Comparison of ENCODE assay signal across 1 cellular context in genomic region chr11:63763506-63764200, GRCh38.
TF ChIP-seq lines count a peak whose summit lies in the region.

No MANE protein-coding gene starts in this region.

TF ChIP-seq in WTC11, 78 proteins besides CTCF, POLR2A, EP300 and RAD21 (continued from another document and continues in another):
- TF ChIP-seq JUN (CRISPR knock-in tag; IDR thresholded peaks at IDR 0.05) (peak; percentile 73), SOX15 (CRISPR knock-in tag; IDR thresholded peaks at IDR 0.05) (no peak), HMGA2 (CRISPR knock-in tag; IDR thresholded peaks at IDR 0.05) (no peak), FOXJ3 (CRISPR knock-in tag; IDR thresholded peaks at IDR 0.05; ENCODE audit: borderline replicate concordance) (no peak), ZNF512 (CRISPR knock-in tag; IDR thresholded peaks at IDR 0.05; ENCODE audit: borderline replicate concordance) (no peak), TCF7 (CRISPR knock-in tag; IDR thresholded peaks at IDR 0.05; ENCODE audit: low read depth) (no peak), OVOL2 (CRISPR knock-in tag; IDR thresholded peaks at IDR 0.05; ENCODE audit: borderline replicate concordance) (no peak), ZNF263 (CRISPR knock-in tag; IDR thresholded peaks at IDR 0.05; ENCODE audit: low read depth) (peak; percentile 90), ZMAT4 (CRISPR knock-in tag; IDR thresholded peaks at IDR 0.05) (peak; percentile 88), ZNF671 (CRISPR knock-in tag; IDR thresholded peaks at IDR 0.05) (peak; percentile 70), JAZF1 (CRISPR knock-in tag; IDR thresholded peaks at IDR 0.05) (no peak), SP1 (CRISPR knock-in tag; conservative IDR thresholded peaks at IDR 0.05) (peak; percentile 83), ETV6 (CRISPR knock-in tag; IDR thresholded peaks at IDR 0.05) (peak; percentile 70; the same call in 1 of the 2 replicates), ZNF281 (CRISPR knock-in tag; IDR thresholded peaks at IDR 0.05) (peak; percentile 96), PRRX2 (CRISPR knock-in tag; IDR thresholded peaks at IDR 0.05) (no peak), CDX4 (CRISPR knock-in tag; IDR thresholded peaks at IDR 0.05; ENCODE audit: borderline replicate concordance) (no peak), IRF2 (CRISPR knock-in tag; IDR thresholded peaks at IDR 0.05; ENCODE audit: borderline replicate concordance, low read depth) (no peak), TP53 (CRISPR knock-in tag; IDR thresholded peaks at IDR 0.05) (no peak), NFATC4 (CRISPR knock-in tag; IDR thresholded peaks at IDR 0.05) (peak; percentile 73; the same call in 1 of the 2 replicates), ZNF121 (CRISPR knock-in tag; IDR thresholded peaks at IDR 0.05) (no peak), ZNF317 (CRISPR knock-in tag; IDR thresholded peaks at IDR 0.05; ENCODE audit: borderline replicate concordance, low read depth) (no peak), SMAD4 (CRISPR knock-in tag; IDR thresholded peaks at IDR 0.05) (no peak), AR (CRISPR knock-in tag; IDR thresholded peaks at IDR 0.05) (no peak), TEAD4 (CRISPR knock-in tag; IDR thresholded peaks at IDR 0.05) (no peak), MYBL2 (CRISPR knock-in tag; IDR thresholded peaks at IDR 0.05) (no peak), USF2 (CRISPR knock-in tag; IDR thresholded peaks at IDR 0.05) (no peak), ZBTB43 (CRISPR knock-in tag; IDR thresholded peaks at IDR 0.05) (peak; percentile 19; the same call in 1 of the 2 replicates), CREM (CRISPR knock-in tag; IDR thresholded peaks at IDR 0.05) (peak; percentile 53; the same call in 1 of the 2 replicates), FOXP1 (CRISPR knock-in tag; IDR thresholded peaks at IDR 0.05; ENCODE audit: borderline replicate concordance) (peak; percentile 46; the same call in 1 of the 2 replicates), E2F4 (CRISPR knock-in tag; IDR thresholded peaks at IDR 0.05; ENCODE audit: borderline replicate concordance, low read depth) (0 out of 2 replicates have a peak, but pooled peaks have one; percentile 21), E2F1 (CRISPR knock-in tag; IDR thresholded peaks at IDR 0.05) (no peak; the same call in 1 of the 2 replicates), IRF1 (CRISPR knock-in tag; IDR thresholded peaks at IDR 0.05) (0 out of 2 replicates have a peak, but pooled peaks have one; percentile 5), ZNF532 (CRISPR knock-in tag; IDR thresholded peaks at IDR 0.05; ENCODE audit: borderline replicate concordance) (no peak; the same call in 1 of the 2 replicates), AFF4 (CRISPR knock-in tag; IDR thresholded peaks at IDR 0.05; ENCODE audit: borderline replicate concordance) (no peak)
